In genomic region chr10:102460836-102461186, GRCh38 we compare ENCODE assay signal across 8 cellular contexts. TPM values are rescaled to one million over a fixed set of nuclear protein-coding genes. Genes with fewer than 3 reads are reported as not detected.
DNase-seq lines count a peak whose midpoint lies in the region; ATAC-seq, FAIRE-seq and TF ChIP-seq lines count a peak whose summit lies in the region.

No MANE protein-coding gene starts in this region.

- TF ChIP-seq POLR2A in GM12891 (IDR thresholded peaks at IDR 0.05; ENCODE audit: low read depth, low read length): no peak

- peaks cover 27% of the 10 kb centered on the region for H3K4me1 Mint-ChIP-seq in activated CD4-positive, alpha-beta T cell treated with anti-CD3 and anti-CD28 coated beads for 36 hours
- peaks cover 24% of the 10 kb centered on the region for H3K4me1 Mint-ChIP-seq in activated T-helper 2 cell treated with anti-CD3 and anti-CD28 coated beads, Interferon-gamma antibody, Interleukin-2, Interleukin-4, amounts not matched to agents 10 μg/mL and 5 μg/mL and 100 μg/mL, durations not matched to agents 14 hours and 24 hours and 36 hours (ENCODE audit: low read depth)

- peaks cover 23% of the 10 kb centered on the region for H3K4me1 ChIP-seq in keratinocyte (ENCODE audit: control insufficient read depth, extremely low read depth, insufficient read depth, low read length)

- H3K79me2 ChIP-seq in keratinocyte (ENCODE audit: control insufficient read depth, insufficient read depth, low read length): no peaks in the 10 kb centered on the region

- dilution Hi-C loops in keratinocyte (cut with MboI; ENCODE audit: extremely low pct_ligation_motif_present, low sequenced_read_pairs): no loop called here

- H3K27ac ChIP-seq in keratinocyte (ENCODE audit: control insufficient read depth, insufficient read depth, low read length) (no peak overlapping the region), temporal lobe (ENCODE audit: low read depth, low read length) (peak overlapping the region; percentile 50)

- peak overlapping the region; percentile 73 for H3K27ac Mint-ChIP-seq in activated CD4-positive, alpha-beta T cell treated with anti-CD3 and anti-CD28 coated beads for 36 hours
- H3K27ac Mint-ChIP-seq in activated T-helper 2 cell treated with anti-CD3 and anti-CD28 coated beads, Interferon-gamma antibody, Interleukin-2, Interleukin-4, amounts not matched to agents 10 μg/mL and 5 μg/mL and 100 μg/mL, durations not matched to agents 14 hours and 24 hours and 36 hours: peak overlapping the region; percentile 85

- FAIRE-seq in keratinocyte (lab: Jason Lieb, UNC) (no peak), GM12891 (lab: Jason Lieb, UNC) (no peak)

- peak overlapping the region; percentile 52 for H3K9ac ChIP-seq in keratinocyte (ENCODE audit: control insufficient read depth, extremely low read depth, insufficient read depth, low read length)

- CTCF ChIA-PET in activated CD4-positive, alpha-beta T cell treated with anti-CD3 and anti-CD28 coated beads for 36 hours (lab: Charles Lee): interaction anchor here (0.6 to 4.2 kb wide), 11 partner anchors 9 to 229 kb away, joined by 3 to 25 read pairs (median 4); partner anchors contain the start of genes ACTR1A, C10orf95 and CUEDC2

- no peaks in the 10 kb centered on the region for H3K27me3 Mint-ChIP-seq in activated CD4-positive, alpha-beta T cell treated with anti-CD3 and anti-CD28 coated beads for 36 hours
- no peaks in the 10 kb centered on the region for H3K27me3 Mint-ChIP-seq in activated T-helper 2 cell treated with anti-CD3 and anti-CD28 coated beads, Interferon-gamma antibody, Interleukin-2, Interleukin-4, amounts not matched to agents 10 μg/mL and 5 μg/mL and 100 μg/mL, durations not matched to agents 14 hours and 24 hours and 36 hours (ENCODE audit: low read depth)

- peaks cover 6% of the 10 kb centered on the region for H3K36me3 Mint-ChIP-seq in activated CD4-positive, alpha-beta T cell treated with anti-CD3 and anti-CD28 coated beads for 36 hours (ENCODE audit: low read depth)
- H3K36me3 Mint-ChIP-seq in activated T-helper 2 cell treated with anti-CD3 and anti-CD28 coated beads, Interferon-gamma antibody, Interleukin-2, Interleukin-4, amounts not matched to agents 10 μg/mL and 5 μg/mL and 100 μg/mL, durations not matched to agents 14 hours and 24 hours and 36 hours (ENCODE audit: low read depth): peaks cover 1% of the 10 kb centered on the region

- peaks cover 0 to 5% of the 10 kb centered on the region in 2 experiments for H3K36me3 ChIP-seq in keratinocyte (ENCODE audit: control insufficient read depth in 2 of 2, extremely low read depth in 1 of 2, insufficient read depth in 2 of 2, low read length in 2 of 2)

- peak overlapping the region; percentile 88 for H3K4me2 ChIP-seq in keratinocyte (ENCODE audit: control insufficient read depth, extremely low read depth, insufficient read depth, low read depth, low read length)

- H3K27me3 ChIP-seq in keratinocyte (ENCODE audit: control insufficient read depth, extremely low read depth, insufficient read depth, low read length): no peaks in the 10 kb centered on the region

- no peaks in the 10 kb centered on the region for H3K9me3 Mint-ChIP-seq in activated CD4-positive, alpha-beta T cell treated with anti-CD3 and anti-CD28 coated beads for 36 hours (ENCODE audit: low read depth)
- H3K9me3 Mint-ChIP-seq in activated T-helper 2 cell treated with anti-CD3 and anti-CD28 coated beads, Interferon-gamma antibody, Interleukin-2, Interleukin-4, amounts not matched to agents 10 μg/mL and 5 μg/mL and 100 μg/mL, durations not matched to agents 14 hours and 24 hours and 36 hours: no peaks in the 10 kb centered on the region

- intact Hi-C loops in activated CD4-positive, alpha-beta T cell treated with anti-CD3 and anti-CD28 coated beads for 36 hours (cut with DNase I, micrococcal nuclease): loop anchor here (1.0 to 5.0 kb wide), 13 partner anchors 8 to 393 kb away; partner anchors contain the start of genes ACTR1A (in 2 of the 2), ARL3 (in 1 of the 2), BORCS7 (in 1 of the 2) and CUEDC2 (in 1 of the 2)
- intact Hi-C loops in activated T-helper 2 cell treated with anti-CD3 and anti-CD28 coated beads, Interferon-gamma antibody, Interleukin-2, Interleukin-4, amounts not matched to agents 10 μg/mL and 5 μg/mL and 100 μg/mL, durations not matched to agents 14 hours and 24 hours and 36 hours (cut with micrococcal nuclease): loop anchor here (1.0 to 5.0 kb wide), 4 partner anchors 8 to 42 kb away; partner anchors contain the start of genes ACTR1A, CUEDC2, FBXL15 and SUFU

- H3K9me1 ChIP-seq in keratinocyte (ENCODE audit: control insufficient read depth, extremely low read depth, insufficient read depth, low read length): peaks cover 3% of the 10 kb centered on the region

- peak; percentile 24 for DNase-seq in activated CD4-positive, alpha-beta T cell treated with anti-CD3 and anti-CD28 coated beads for 36 hours
- DNase-seq in activated CD4-positive, alpha-beta T cell treated with anti-CD3 and anti-CD28 coated beads, Interleukin-2, amount 50 U/mL, for 1 hour: no peak
- DNase-seq in activated T-helper 2 cell treated with anti-CD3 and anti-CD28 coated beads, Interferon-gamma antibody, Interleukin-2, Interleukin-4, amounts not matched to agents 10 μg/mL and 5 μg/mL and 100 μg/mL, durations not matched to agents 14 hours and 24 hours and 36 hours (ENCODE audit: low spot score): no peak
- DNase-seq in keratinocyte (ENCODE audit: low read depth, low spot score): no peak
- no peak for DNase-seq in GM12891 (ENCODE audit: insufficient read length, low spot score)
- no peak for DNase-seq in activated CD4-positive, alpha-beta T cell treated with anti-CD3 and anti-CD28 coated beads for 1 hour

- POLR2A ChIA-PET in activated CD4-positive, alpha-beta T cell treated with anti-CD3 and anti-CD28 coated beads for 36 hours (lab: Charles Lee): interaction anchor here (0.6 to 2.1 kb wide), 3 partner anchors 26 to 110 kb away, joined by 4 to 5 read pairs (median 5); partner anchors contain the start of gene CUEDC2

- H2AFZ ChIP-seq in keratinocyte (ENCODE audit: control insufficient read depth, low read length): peak overlapping the region; percentile 98

- H3K4me3 ChIP-seq in keratinocyte (ENCODE audit: control insufficient read depth in 2 of 3, extremely low read depth in 1 of 3, insufficient read depth in 2 of 3, low read depth in 1 of 3, low read length in 3 of 3): peak overlapping the region in 2 of 3 experiments; percentile 67 to 68

- H3K9me3 ChIP-seq in keratinocyte (ENCODE audit: control insufficient read depth, low read depth, low read length): no peaks in the 10 kb centered on the region

- TF ChIP-seq CTCF in keratinocyte (optimal IDR thresholded peaks at IDR 0.05 in 1 of 3, IDR thresholded peaks at IDR 0.05 in 1 of 3, conservative IDR thresholded peaks at IDR 0.05 in 1 of 3; ENCODE audit: extremely low read depth in 1 of 3, insufficient read depth in 2 of 3, low read length in 3 of 3): no peak

- H3K4me3 Mint-ChIP-seq in activated CD4-positive, alpha-beta T cell treated with anti-CD3 and anti-CD28 coated beads for 36 hours: peak overlapping the region; percentile 85
- H3K4me3 Mint-ChIP-seq in activated T-helper 2 cell treated with anti-CD3 and anti-CD28 coated beads, Interferon-gamma antibody, Interleukin-2, Interleukin-4, amounts not matched to agents 10 μg/mL and 5 μg/mL and 100 μg/mL, durations not matched to agents 14 hours and 24 hours and 36 hours (ENCODE audit: low read depth): peak overlapping the region; percentile 90

- ATAC-seq in activated CD4-positive, alpha-beta T cell treated with anti-CD3 and anti-CD28 coated beads for 36 hours: peak; percentile 36
- peak; percentile 10 for ATAC-seq in HG03066 (IDR thresholded peaks at IDR 0.05; ENCODE audit: low read depth, unreplicated experiment)

- H4K20me1 ChIP-seq in keratinocyte (ENCODE audit: control insufficient read depth, extremely low read depth, insufficient read depth, low read length): no peaks in the 10 kb centered on the region

RNA-seq across cellular contexts. Expression of gene C10orf95, which starts 9.5 kb away (rescaled TPM):
- under 1 TPM; 0.27 to 0.32 TPM for total RNA-seq in activated CD4-positive, alpha-beta T cell treated with anti-CD3 and anti-CD28 coated beads for 36 hours
- 0.32 TPM in 1 of 2 replicates, not detected in the other for total RNA-seq in activated T-helper 2 cell treated with anti-CD3 and anti-CD28 coated beads, Interferon-gamma antibody, Interleukin-2, Interleukin-4, amounts not matched to agents 10 μg/mL and 5 μg/mL and 100 μg/mL, durations not matched to agents 14 hours and 24 hours and 36 hours
- 0.60 to 0.81 TPM (median 0.63 TPM) in 3 replicates for polyA plus RNA-seq in keratinocyte
- polyA plus RNA-seq in keratinocyte (2011; ENCODE audit: low read depth): 0.24 TPM
- 0.43 and 0.78 TPM in 2 replicates for polyA plus RNA-seq in keratinocyte (2011; cell fraction: cytosol; rRNA removed)
- 0.27 and 0.52 TPM in 2 replicates for polyA plus RNA-seq in keratinocyte (2011; cell fraction: nucleus; rRNA removed)
- 0.83 and 2.1 TPM in 2 replicates for polyA plus RNA-seq in keratinocyte (2012; ENCODE audit: low replicate concordance)
- polyA minus RNA-seq in keratinocyte: 0.26 to 0.99 TPM (median 0.43 TPM) in 3 replicates
- polyA minus RNA-seq in keratinocyte (2011; cell fraction: cytosol; rRNA and poly(A)+ RNA removed): not detected
- 0.39 and 0.42 TPM in 2 replicates for polyA minus RNA-seq in keratinocyte (2011; cell fraction: nucleus; rRNA and poly(A)+ RNA removed)
- total RNA-seq in temporal lobe: under 0.01 TPM
- polyA plus RNA-seq in GM12891 (2012; ENCODE audit: low read depth, missing spikeins): 0.59 TPM

RNA-seq across cellular contexts. Expression of gene CUEDC2, which starts 28.4 kb away (rescaled TPM):
- 10 to 100 TPM; 60.8 to 72.7 TPM for total RNA-seq in activated CD4-positive, alpha-beta T cell treated with anti-CD3 and anti-CD28 coated beads for 36 hours
- 60.7 and 67.5 TPM in 2 replicates for total RNA-seq in activated T-helper 2 cell treated with anti-CD3 and anti-CD28 coated beads, Interferon-gamma antibody, Interleukin-2, Interleukin-4, amounts not matched to agents 10 μg/mL and 5 μg/mL and 100 μg/mL, durations not matched to agents 14 hours and 24 hours and 36 hours
- polyA plus RNA-seq in keratinocyte: 35.8 to 77.3 TPM (median 46.6 TPM) in 3 replicates
- polyA plus RNA-seq in keratinocyte (2011; ENCODE audit: low read depth): 12.7 TPM
- 43.1 and 74.9 TPM in 2 replicates for polyA plus RNA-seq in keratinocyte (2011; cell fraction: cytosol; rRNA removed)
- polyA plus RNA-seq in keratinocyte (2011; cell fraction: nucleus; rRNA removed): 57.2 and 68.1 TPM in 2 replicates
- 30.2 and 63.8 TPM in 2 replicates for polyA plus RNA-seq in keratinocyte (2012; ENCODE audit: low replicate concordance)
- 30.5 to 34.5 TPM (median 33.6 TPM) in 3 replicates for polyA minus RNA-seq in keratinocyte
- polyA minus RNA-seq in keratinocyte (2011; cell fraction: cytosol; rRNA and poly(A)+ RNA removed): 55.1 TPM
- polyA minus RNA-seq in keratinocyte (2011; cell fraction: nucleus; rRNA and poly(A)+ RNA removed): 10.6 and 15.3 TPM in 2 replicates
- 50.9 TPM for total RNA-seq in temporal lobe
- polyA plus RNA-seq in GM12891 (2012; ENCODE audit: low read depth, missing spikeins): 78.9 TPM

RNA-seq across cellular contexts. Expression of gene FBXL15, which starts 40.2 kb away (rescaled TPM):
- 10 to 100 TPM in 1 of 2 experiments, 1 to 10 TPM in 1; 5.4 to 11.9 TPM for total RNA-seq in activated CD4-positive, alpha-beta T cell treated with anti-CD3 and anti-CD28 coated beads for 36 hours
- 14.8 and 15.1 TPM in 2 replicates for total RNA-seq in activated T-helper 2 cell treated with anti-CD3 and anti-CD28 coated beads, Interferon-gamma antibody, Interleukin-2, Interleukin-4, amounts not matched to agents 10 μg/mL and 5 μg/mL and 100 μg/mL, durations not matched to agents 14 hours and 24 hours and 36 hours
- polyA plus RNA-seq in keratinocyte: 3.1 to 4.9 TPM (median 3.5 TPM) in 3 replicates
- polyA plus RNA-seq in keratinocyte (2011; ENCODE audit: low read depth): 1.6 TPM
- polyA plus RNA-seq in keratinocyte (2011; cell fraction: cytosol; rRNA removed): 1.5 and 7.8 TPM in 2 replicates
- polyA plus RNA-seq in keratinocyte (2011; cell fraction: nucleus; rRNA removed): 4.3 and 7.1 TPM in 2 replicates
- polyA plus RNA-seq in keratinocyte (2012; ENCODE audit: low replicate concordance): 4.7 and 5.6 TPM in 2 replicates
- 0.33 to 0.74 TPM (median 0.66 TPM) in 3 replicates for polyA minus RNA-seq in keratinocyte
- polyA minus RNA-seq in keratinocyte (2011; cell fraction: cytosol; rRNA and poly(A)+ RNA removed): 8.4 TPM
- polyA minus RNA-seq in keratinocyte (2011; cell fraction: nucleus; rRNA and poly(A)+ RNA removed): 2.8 and 3.0 TPM in 2 replicates
- 13.8 TPM for total RNA-seq in temporal lobe
- 8.4 TPM for polyA plus RNA-seq in GM12891 (2012; ENCODE audit: low read depth, missing spikeins)

RNA-seq across cellular contexts. Expression of gene ACTR1A, which starts 41.7 kb away (rescaled TPM):
- 10 to 100 TPM; 51.1 to 53.3 TPM for total RNA-seq in activated CD4-positive, alpha-beta T cell treated with anti-CD3 and anti-CD28 coated beads for 36 hours
- 66.9 and 69.7 TPM in 2 replicates for total RNA-seq in activated T-helper 2 cell treated with anti-CD3 and anti-CD28 coated beads, Interferon-gamma antibody, Interleukin-2, Interleukin-4, amounts not matched to agents 10 μg/mL and 5 μg/mL and 100 μg/mL, durations not matched to agents 14 hours and 24 hours and 36 hours
- 160 to 229 TPM (median 162 TPM) in 3 replicates for polyA plus RNA-seq in keratinocyte
- polyA plus RNA-seq in keratinocyte (2011; ENCODE audit: low read depth): 21.8 TPM
- 138 and 153 TPM in 2 replicates for polyA plus RNA-seq in keratinocyte (2011; cell fraction: cytosol; rRNA removed)
- 160 and 173 TPM in 2 replicates for polyA plus RNA-seq in keratinocyte (2011; cell fraction: nucleus; rRNA removed)
- polyA plus RNA-seq in keratinocyte (2012; ENCODE audit: low replicate concordance): 64.3 and 139 TPM in 2 replicates
- polyA minus RNA-seq in keratinocyte: 163 to 238 TPM (median 196 TPM) in 3 replicates
- 128 TPM for polyA minus RNA-seq in keratinocyte (2011; cell fraction: cytosol; rRNA and poly(A)+ RNA removed)
- polyA minus RNA-seq in keratinocyte (2011; cell fraction: nucleus; rRNA and poly(A)+ RNA removed): 79.6 and 122 TPM in 2 replicates
- total RNA-seq in temporal lobe: 148 TPM
- polyA plus RNA-seq in GM12891 (2012; ENCODE audit: low read depth, missing spikeins): 36.4 TPM

RNA-seq across cellular contexts. Expression of gene PSD, which starts 42.2 kb away (rescaled TPM):
- total RNA-seq in activated CD4-positive, alpha-beta T cell treated with anti-CD3 and anti-CD28 coated beads for 36 hours: 10 to 100 TPM in 1 of 2 experiments, 1 to 10 TPM in 1; 9.1 to 11.2 TPM
- 10.6 and 13.4 TPM in 2 replicates for total RNA-seq in activated T-helper 2 cell treated with anti-CD3 and anti-CD28 coated beads, Interferon-gamma antibody, Interleukin-2, Interleukin-4, amounts not matched to agents 10 μg/mL and 5 μg/mL and 100 μg/mL, durations not matched to agents 14 hours and 24 hours and 36 hours
- 0.10 to 0.81 TPM (median 0.11 TPM) in 3 replicates for polyA plus RNA-seq in keratinocyte
- 0.46 TPM for polyA plus RNA-seq in keratinocyte (2011; ENCODE audit: low read depth)
- polyA plus RNA-seq in keratinocyte (2011; cell fraction: cytosol; rRNA removed): 0.11 and 0.19 TPM in 2 replicates
- polyA plus RNA-seq in keratinocyte (2011; cell fraction: nucleus; rRNA removed): 0.56 and 0.69 TPM in 2 replicates
- 0.71 and 1.0 TPM in 2 replicates for polyA plus RNA-seq in keratinocyte (2012; ENCODE audit: low replicate concordance)
- polyA minus RNA-seq in keratinocyte: 0.07 TPM in 1 of 3 replicates, not detected in the others
- polyA minus RNA-seq in keratinocyte (2011; cell fraction: cytosol; rRNA and poly(A)+ RNA removed): not detected
- polyA minus RNA-seq in keratinocyte (2011; cell fraction: nucleus; rRNA and poly(A)+ RNA removed): 0.42 and 0.54 TPM in 2 replicates
- 99.6 TPM for total RNA-seq in temporal lobe
- 2.7 TPM for polyA plus RNA-seq in GM12891 (2012; ENCODE audit: low read depth, missing spikeins)
